21 cellular contexts compared by ENCODE assay signal in the genomic region with DNA sequence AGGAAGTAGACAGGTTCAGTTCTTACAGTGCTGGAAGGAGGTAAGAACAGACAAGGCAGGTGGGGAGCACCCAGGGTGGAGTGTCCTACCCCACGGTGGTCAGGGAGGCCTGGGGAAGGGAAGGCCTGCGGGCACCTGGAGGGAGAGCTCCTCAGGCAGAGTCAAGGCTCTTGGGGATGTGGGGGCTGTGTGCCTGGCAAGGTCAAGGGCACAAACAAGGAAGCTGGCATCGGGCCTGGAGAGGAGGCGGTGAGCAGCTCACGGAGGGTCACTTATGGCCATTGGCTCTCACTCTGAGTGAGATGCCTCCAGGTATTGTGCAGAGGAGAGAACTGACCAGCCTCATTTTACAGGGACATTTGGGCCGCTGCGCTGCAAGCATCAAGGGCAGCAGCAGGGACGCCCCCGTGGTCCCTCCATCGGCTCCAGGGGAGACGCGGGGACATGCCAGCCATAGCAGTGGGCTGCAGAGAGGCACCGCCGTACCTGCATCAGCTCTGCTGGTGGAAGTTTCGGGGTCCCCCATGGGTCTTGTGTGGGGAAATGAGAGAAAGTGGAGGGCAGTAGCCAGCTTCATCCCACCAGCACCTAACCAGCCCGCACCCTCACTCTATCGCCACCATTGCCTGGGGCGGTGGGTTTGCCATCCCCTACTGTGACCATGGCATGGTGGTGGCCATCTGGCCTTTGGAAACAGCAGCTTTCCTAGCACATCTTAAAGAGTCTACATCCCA.
"Had no signal": no experiment of that assay in that cellular context is flagged by ENCODE, and none has a peak within 500 bp of the region (broad histone marks: within the 10 kb centered on the region; RNA-seq: fewer than 3 reads in every experiment).

No MANE protein-coding gene starts in this region.

- DNase-seq: cortex of kidney; hypothalamus; immature natural killer cell; islet precursor cell; kidney glomerular epithelial cell; left colon; left ventricle myocardium superior; lower lobe of right lung; natural killer cell; pancreas; stimulated activated CD4-positive, alpha-beta T cell treated with anti-CD3 and anti-CD28 coated beads, Interleukin-12 subunit alpha, Interleukin-12 subunit beta, amount 100 ng/mL, for 4 hours; stimulated activated CD4-positive, alpha-beta T cell treated with anti-CD3 and anti-CD28 coated beads, Interleukin-2, amount 100 ng/mL, for 24 hours; stimulated activated CD4-positive, alpha-beta T cell treated with anti-CD3 and anti-CD28 coated beads, Interleukin-4, amount 100 ng/mL, for 24 hours; stimulated activated naive CD4-positive, alpha-beta T cell treated with Interleukin-2 at 50 U/mL for 16 hours; substantia nigra; testis; tibial artery had no signal

- H3K36me3 ChIP-seq: lower lobe of right lung, neutrophil, pancreas, tibial artery had no signal

- H3K9me3 ChIP-seq: lower lobe of right lung, neutrophil, pancreas, testis, tibial artery had no signal

- ATAC-seq: left colon; lower lobe of right lung; natural killer cell; pancreas; sciatic nerve; stimulated activated effector memory CD8-positive, alpha-beta T cell treated with anti-CD3 and anti-CD28 coated beads, Interleukin-12 subunit alpha, Interleukin-12 subunit beta, amount 100 ng/mL, for 72 hours had no signal

- H3K4me1 ChIP-seq: lower lobe of right lung, pancreas, tibial artery had no signal

- H3K27ac ChIP-seq: lower lobe of right lung, neutrophil, pancreas, testis, tibial artery had no signal

- H3K4me3 ChIP-seq: lower lobe of right lung, pancreas, smooth muscle cell, testis, tibial artery had no signal

- H3K4me2 ChIP-seq: smooth muscle cell had no signal

- H3K27me3 ChIP-seq: testis had no signal
